33 cellular contexts compared by ENCODE assay signal in genomic region chr14:64939817-64940190, GRCh38. TPM values are rescaled to one million over a fixed set of nuclear protein-coding genes. Genes with fewer than 3 reads are reported as not detected.
DNase-seq lines count a peak whose midpoint lies in the region; ATAC-seq and TF ChIP-seq lines count a peak whose summit lies in the region.
"Had no signal": no experiment of that assay in that cellular context is flagged by ENCODE, and none has a peak within 500 bp of the region (broad histone marks: within the 10 kb centered on the region; RNA-seq: fewer than 3 reads in every experiment).

No MANE protein-coding gene starts in this region.

- DNase-seq in CD4-positive, alpha-beta T cell = no peak
- no peak for DNase-seq in CD8-positive, alpha-beta memory T cell
- DNase-seq in body of pancreas = no peak
- no peak for DNase-seq in naive thymus-derived CD8-positive, alpha-beta T cell
- DNase-seq in posterior cingulate gyrus = no peak
- no peak for DNase-seq in H4 (ENCODE audit: low spot score)
- no peak for DNase-seq in right atrium auricular region (ENCODE audit: low spot score)
- DNase-seq: activated naive CD4-positive, alpha-beta T cell treated with anti-CD3 and anti-CD28 coated beads, Interleukin-2, amount 50 U/mL, for 16 hours; anterior cingulate cortex; DND-41; effector memory CD4-positive, alpha-beta T cell; GF-D8; islet precursor cell; left lung; mesendoderm; naive B cell; NCI-H1436 treated with DMSO at 0.1 percent for 48 hours; NCI-H2081 treated with DMSO at 0.1 percent for 48 hours; NCI-H2227 treated with DMSO at 0.1 percent for 48 hours; NCI-H526 treated with DMSO at 0.1 percent for 48 hours; Right ventricle myocardium superior; T-helper 9 cell; upper lobe of right lung had no signal

- H3K4me1 ChIP-seq in CD8-positive, alpha-beta memory T cell (ENCODE audit: insufficient read depth, low read length) = peaks cover 20% of the 10 kb centered on the region
- H3K4me1 ChIP-seq in body of pancreas = peaks cover 73% of the 10 kb centered on the region
- peaks cover 0 to 19% of the 10 kb centered on the region in 2 donors for H3K4me1 ChIP-seq in right atrium auricular region

- no peaks in the 10 kb centered on the region for H3K27me3 Mint-ChIP-seq in CD4-positive, alpha-beta T cell
- no peaks in the 10 kb centered on the region for H3K27me3 Mint-ChIP-seq in CD8-positive, alpha-beta memory T cell
- no peaks in the 10 kb centered on the region for H3K27me3 Mint-ChIP-seq in naive thymus-derived CD8-positive, alpha-beta T cell
- H3K27me3 Mint-ChIP-seq: activated CD8-positive, alpha-beta memory T cell treated with anti-CD3 and anti-CD28 coated beads, Interleukin-2, amount 10 ng/mL, durations not matched to agents 7 days and 5 days; naive B cell had no signal

- no peak for TF ChIP-seq CTCF in CD4-positive, alpha-beta T cell (IDR thresholded peaks at IDR 0.05)
- TF ChIP-seq CTCF in body of pancreas (IDR thresholded peaks at IDR 0.05) (no peak), right atrium auricular region (IDR thresholded peaks at IDR 0.05) (no peak)

- peak overlapping the region; percentile 74 for H3K27ac Mint-ChIP-seq in CD4-positive, alpha-beta T cell
- H3K27ac Mint-ChIP-seq in CD8-positive, alpha-beta memory T cell = peak overlapping the region in 5 of 8 donors; percentile 24 to 62 (median 37)
- H3K27ac Mint-ChIP-seq in naive thymus-derived CD8-positive, alpha-beta T cell = peak overlapping the region in 9 of 10 donors; percentile 41 to 94 (median 66)
- H3K27ac Mint-ChIP-seq: activated CD8-positive, alpha-beta memory T cell treated with anti-CD3 and anti-CD28 coated beads, Interleukin-2, amount 10 ng/mL, durations not matched to agents 7 days and 5 days had no signal

- POLR2A ChIA-PET in CD4-positive, alpha-beta T cell (lab: Charles Lee) = no interaction called here
- POLR2A ChIA-PET in CD8-positive, alpha-beta memory T cell (lab: Charles Lee) = interaction anchor here (0.7 kb wide), 1 partner anchor 15 kb away, joined by 5 read pairs; no protein-coding TSS in a partner anchor
- POLR2A ChIA-PET in naive thymus-derived CD8-positive, alpha-beta T cell (lab: Charles Lee) = interaction anchor here (0.5 to 0.9 kb wide), 3 partner anchors 25 to 1291 kb away, joined by 3 read pairs; partner anchors contain the start of gene CHURC1

- CTCF ChIA-PET in CD4-positive, alpha-beta T cell (lab: Charles Lee) = interaction anchor here (0.9 kb wide), 1 partner anchor 47 kb away, joined by 3 read pairs; the partner anchor contains the start of gene FNTB
- CTCF ChIA-PET in CD8-positive, alpha-beta memory T cell (lab: Charles Lee) = interaction anchor here (1.1 kb wide), 2 partner anchors 9 to 13 kb away, joined by 3 read pairs; no protein-coding TSS in a partner anchor

- no peak overlapping the region for H3K4me3 ChIP-seq in CD8-positive, alpha-beta memory T cell (ENCODE audit: low read length)
- H3K4me3 ChIP-seq in body of pancreas = no peak overlapping the region
- H3K4me3 ChIP-seq in right atrium auricular region = no peak overlapping the region
- H3K4me3 ChIP-seq: BLaER1 treated with 17β-estradiol and CSF1 and Interleukin-3, amounts not matched to agents 10 nM and 100 nM; left lung; skin epidermis; suprapubic skin; upper lobe of right lung had no signal

- no peak for TF ChIP-seq POLR2A in body of pancreas (IDR thresholded peaks at IDR 0.05)

- peaks cover 90% of the 10 kb centered on the region for H3K4me1 Mint-ChIP-seq in CD4-positive, alpha-beta T cell (ENCODE audit: low read depth)
- peaks cover 52 to 85% (median 83%) of the 10 kb centered on the region in 3 donors for H3K4me1 Mint-ChIP-seq in CD8-positive, alpha-beta memory T cell
- H3K4me1 Mint-ChIP-seq in naive thymus-derived CD8-positive, alpha-beta T cell = peaks cover 39 to 86% (median 74%) of the 10 kb centered on the region in 4 donors

- no peaks in the 10 kb centered on the region for H3K36me3 ChIP-seq in CD8-positive, alpha-beta memory T cell (ENCODE audit: insufficient read depth, low read length)
- H3K36me3 ChIP-seq in body of pancreas (replicated peaks in 1 of 2; ENCODE audit: insufficient read depth in 1 of 2, low read depth in 2 of 2) (no peaks in the 10 kb centered on the region), right atrium auricular region (no peaks in the 10 kb centered on the region)

- H3K27ac ChIP-seq in CD4-positive, alpha-beta T cell (ENCODE audit: low read depth, low read length) = no peak overlapping the region
- H3K27ac ChIP-seq in CD8-positive, alpha-beta memory T cell (ENCODE audit: low read depth, low read length) = no peak overlapping the region
- H3K27ac ChIP-seq in body of pancreas (peak overlapping the region in 3 of 4 donors; percentile 63 to 77 (median 70)), right atrium auricular region (no peak overlapping the region)
- H3K27ac ChIP-seq: BLaER1 treated with 17β-estradiol and CSF1 and Interleukin-3, amounts not matched to agents 10 nM and 100 nM; left lung; skin epidermis; suprapubic skin; upper lobe of right lung had no signal

- ATAC-seq in CD4-positive, alpha-beta T cell (ENCODE audit: poor library complexity) = no peak
- ATAC-seq in body of pancreas = no peak
- ATAC-seq in naive thymus-derived CD8-positive, alpha-beta T cell = no peak
- ATAC-seq: activated CD8-positive, alpha-beta memory T cell treated with anti-CD3 and anti-CD28 coated beads, Interleukin-2, amount 10 ng/mL, durations not matched to agents 7 days and 5 days; left lung; Panc1; upper lobe of right lung had no signal

- no peaks in the 10 kb centered on the region for H3K27me3 ChIP-seq in CD4-positive, alpha-beta T cell (ENCODE audit: control insufficient read depth, insufficient read depth, low read length)
- no peaks in the 10 kb centered on the region for H3K27me3 ChIP-seq in CD8-positive, alpha-beta memory T cell (ENCODE audit: insufficient read depth, low read length, poor library complexity, severe bottlenecking)
- H3K27me3 ChIP-seq in body of pancreas (no peaks in the 10 kb centered on the region), right atrium auricular region (no peaks in the 10 kb centered on the region)
- H3K27me3 ChIP-seq: BLaER1 treated with 17β-estradiol and CSF1 and Interleukin-3, amounts not matched to agents 10 nM and 100 nM; left lung; suprapubic skin; upper lobe of right lung had no signal

- H3K9me3 ChIP-seq in CD4-positive, alpha-beta T cell (ENCODE audit: control insufficient read depth, low read length) = no peaks in the 10 kb centered on the region
- H3K9me3 ChIP-seq in CD8-positive, alpha-beta memory T cell (ENCODE audit: low read length) = no peaks in the 10 kb centered on the region
- H3K9me3 ChIP-seq in body of pancreas = no peaks in the 10 kb centered on the region
- H3K9me3 ChIP-seq in right atrium auricular region = no peaks in the 10 kb centered on the region
- H3K9me3 ChIP-seq: BLaER1 treated with 17β-estradiol and CSF1 and Interleukin-3, amounts not matched to agents 10 nM and 100 nM; left lung; suprapubic skin; upper lobe of right lung had no signal

- intact Hi-C loops in CD4-positive, alpha-beta T cell (cut with DNase I, micrococcal nuclease) = no loop called here
- intact Hi-C loops in body of pancreas (cut with DNase I) (no loop called here), posterior cingulate gyrus (cut with DNase I) (no loop called here)

- H3K4me3 Mint-ChIP-seq in CD4-positive, alpha-beta T cell = no peak overlapping the region
- no peak overlapping the region for H3K4me3 Mint-ChIP-seq in CD8-positive, alpha-beta memory T cell
- no peak overlapping the region for H3K4me3 Mint-ChIP-seq in naive thymus-derived CD8-positive, alpha-beta T cell
- H3K4me3 Mint-ChIP-seq: activated CD8-positive, alpha-beta memory T cell treated with anti-CD3 and anti-CD28 coated beads, Interleukin-2, amount 10 ng/mL, durations not matched to agents 7 days and 5 days; naive B cell had no signal

- no peaks in the 10 kb centered on the region for H3K9me3 Mint-ChIP-seq in CD4-positive, alpha-beta T cell
- no peaks in the 10 kb centered on the region for H3K9me3 Mint-ChIP-seq in CD8-positive, alpha-beta memory T cell
- no peaks in the 10 kb centered on the region for H3K9me3 Mint-ChIP-seq in naive thymus-derived CD8-positive, alpha-beta T cell
- H3K9me3 Mint-ChIP-seq: naive B cell had no signal

- WGBS in body of pancreas, 2 donors = 69 to 71% methylated on average over 3 of the region's 3 CpGs

- H3K36me3 Mint-ChIP-seq in CD4-positive, alpha-beta T cell (ENCODE audit: low read depth) = peaks cover 97% of the 10 kb centered on the region
- H3K36me3 Mint-ChIP-seq in CD8-positive, alpha-beta memory T cell = peaks cover 0 to 88% (median 17%) of the 10 kb centered on the region in 3 donors
- peaks cover under 1 to 80% (median 15%) of the 10 kb centered on the region in 3 donors for H3K36me3 Mint-ChIP-seq in naive thymus-derived CD8-positive, alpha-beta T cell

RNA-seq across cellular contexts. Expression of gene GPX2, which starts 2.7 kb away (rescaled TPM):
- not detected for total RNA-seq in CD4-positive, alpha-beta T cell
- total RNA-seq in CD8-positive, alpha-beta memory T cell = not detected
- polyA plus RNA-seq in CD8-positive, alpha-beta memory T cell = not detected
- total RNA-seq in body of pancreas (10 to 100 TPM; 14.3 to 26.7 TPM), right atrium auricular region (not detected)
- not detected for total RNA-seq in naive thymus-derived CD8-positive, alpha-beta T cell
- under 1 TPM in 1 of 3 donors, not detected in 2; 0.29 TPM for polyA plus RNA-seq in naive thymus-derived CD8-positive, alpha-beta T cell
- not detected in 2 replicates for total RNA-seq in H4 (2014; rRNA removed; shearing (Covaris generic))
- total RNA-seq: activated CD8-positive, alpha-beta memory T cell treated with anti-CD3 and anti-CD28 coated beads, Interleukin-2, amount 10 ng/mL, durations not matched to agents 7 days and 5 days; epithelial cell of proximal tubule; LHCN-M2; osteoblast; renal cortical epithelial cell; Right ventricle myocardium superior had no signal

RNA-seq across cellular contexts. Expression of gene CHURC1, which starts 25.5 kb away (rescaled TPM):
- total RNA-seq in CD4-positive, alpha-beta T cell = 10 to 100 TPM; 50.1 to 54.0 TPM
- total RNA-seq in CD8-positive, alpha-beta memory T cell = 10 to 100 TPM; 44.0 to 54.8 TPM
- 171 TPM for polyA plus RNA-seq in CD8-positive, alpha-beta memory T cell
- total RNA-seq in body of pancreas = 10 to 100 TPM; 29.1 to 43.2 TPM
- 100 to 1,000 TPM in 1 of 2 experiments, 10 to 100 TPM in 1; 99.9 to 104 TPM for total RNA-seq in naive thymus-derived CD8-positive, alpha-beta T cell
- polyA plus RNA-seq in naive thymus-derived CD8-positive, alpha-beta T cell = 100 to 1,000 TPM; 122 to 166 (median 148) TPM
- 77.0 and 92.5 TPM in 2 replicates for total RNA-seq in H4 (2014; rRNA removed; shearing (Covaris generic))
- total RNA-seq in right atrium auricular region = 100 to 1,000 TPM in 1 of 2 donors, 10 to 100 TPM in 1; 70.9 to 102 TPM

RNA-seq across cellular contexts. Expression of gene RAB15, which starts 32.3 kb away (rescaled TPM):
- 1 to 10 TPM; 2.6 to 3.8 TPM for total RNA-seq in CD4-positive, alpha-beta T cell
- total RNA-seq in CD8-positive, alpha-beta memory T cell = 1 to 10 TPM; 4.7 to 4.9 TPM
- polyA plus RNA-seq in CD8-positive, alpha-beta memory T cell = 4.2 TPM
- total RNA-seq in body of pancreas (10 to 100 TPM; 10.1 to 19.8 TPM), right atrium auricular region (10 to 100 TPM in 1 of 2 donors, 1 to 10 TPM in 1; 9.8 to 69.0 TPM)
- 1 to 10 TPM; 4.7 TPM for total RNA-seq in naive thymus-derived CD8-positive, alpha-beta T cell
- polyA plus RNA-seq in naive thymus-derived CD8-positive, alpha-beta T cell = 10 to 100 TPM in 1 of 3 donors, 1 to 10 TPM in 2; 3.9 to 11.9 (median 4.2) TPM
- total RNA-seq in H4 (2014; rRNA removed; shearing (Covaris generic)) = 10.1 and 10.3 TPM in 2 replicates
- total RNA-seq: bronchial epithelial cell had no signal

RNA-seq across cellular contexts. Expression of gene FNTB, which starts 46.9 kb away (rescaled TPM):
- total RNA-seq in CD4-positive, alpha-beta T cell = 1 to 10 TPM; 7.5 to 7.9 TPM
- total RNA-seq in CD8-positive, alpha-beta memory T cell = 10 to 100 TPM; 14.3 to 14.8 TPM
- 8.3 TPM for polyA plus RNA-seq in CD8-positive, alpha-beta memory T cell
- total RNA-seq in body of pancreas = 1 to 10 TPM; 6.7 to 8.6 TPM
- 1 to 10 TPM; 9.5 to 9.9 TPM for total RNA-seq in naive thymus-derived CD8-positive, alpha-beta T cell
- 1 to 10 TPM; 2.0 to 7.7 (median 4.2) TPM for polyA plus RNA-seq in naive thymus-derived CD8-positive, alpha-beta T cell
- total RNA-seq in H4 (2014; rRNA removed; shearing (Covaris generic)) = 5.7 and 15.9 TPM in 2 replicates
- 10 to 100 TPM; 11.2 to 14.2 TPM for total RNA-seq in right atrium auricular region

Comparison
In these comparisons a context has a peak if more than half of its experiments do, and no peak if none do; other contexts are left out.
1. H3K27ac ChIP-seq: peak in body of pancreas (3 of 4); none in CD4-positive, alpha-beta T cell (single experiment), CD8-positive, alpha-beta memory T cell (single experiment) and right atrium auricular region (0 of 2).
2. RNA of gene GPX2, which starts 2.7 kb away (total RNA-seq): 14.3 to 26.7 TPM in body of pancreas; not detected in naive thymus-derived CD8-positive, alpha-beta T cell, not detected in CD4-positive, alpha-beta T cell, not detected in CD8-positive, alpha-beta memory T cell, not detected in H4 and not detected in right atrium auricular region; every median in the first group is over 10 times any median in the second.
3. Peak in every context shown above with its lines, with median percentiles within 50 percentile points of each other: H3K27ac Mint-ChIP-seq.